24 cellular contexts compared by ENCODE assay signal in genomic region chr3:80285370-80285769, GRCh38.
DNase-seq lines count a peak whose midpoint lies in the region; ATAC-seq and TF ChIP-seq lines count a peak whose summit lies in the region.
"Had no signal": no experiment of that assay in that cellular context is flagged by ENCODE, and none has a peak within 500 bp of the region (broad histone marks: within the 10 kb centered on the region; RNA-seq: fewer than 3 reads in every experiment).

No MANE protein-coding gene starts in this region.

- H3K9me3 ChIP-seq in SK-N-MC (ENCODE audit: low read depth, low read length): no peaks in the 10 kb centered on the region
- H3K9me3 ChIP-seq: stomach, upper lobe of left lung had no signal

- H3K9ac ChIP-seq in SK-N-MC (ENCODE audit: insufficient read length): no peak overlapping the region
- H3K9ac ChIP-seq: GM23248, parathyroid adenoma had no signal

- H3K36me3 ChIP-seq in SK-N-MC (ENCODE audit: insufficient read depth, low read length): no peaks in the 10 kb centered on the region
- H3K36me3 ChIP-seq: stomach, upper lobe of left lung had no signal

- no peak for TF ChIP-seq CTCF in fibroblast of mammary gland (conservative IDR thresholded peaks at IDR 0.05; ENCODE audit: control insufficient read depth, insufficient read depth, low read depth, low read length)

- ATAC-seq in HG02610 (IDR thresholded peaks at IDR 0.05; ENCODE audit: unreplicated experiment) (no peak), HG02938 (IDR thresholded peaks at IDR 0.05; ENCODE audit: unreplicated experiment) (no peak)
- ATAC-seq in activated CD4-positive, CD25-positive, alpha-beta regulatory T cell treated with anti-CD3 and anti-CD28 coated beads, Interleukin-2, amount 50 U/mL, for 24 hours: no peak
- ATAC-seq: naive thymus-derived CD4-positive, alpha-beta T cell; Right ventricle myocardium inferior had no signal

- peak overlapping the region; percentile 43 for H3K4me3 ChIP-seq in SK-N-MC
- no peak overlapping the region for H3K4me3 ChIP-seq in fibroblast of mammary gland (ENCODE audit: control insufficient read depth, low read depth, low read length)
- H3K4me3 ChIP-seq: GM23248, stomach, upper lobe of left lung had no signal

- peak; percentile 28 for DNase-seq in NCI-H1105 treated with DMSO at 0.1 percent for 48 hours (lab: John Stamatoyannopoulos, UW)
- no peak for DNase-seq in NCI-H1105 (lab: John Stamatoyannopoulos, UW)
- DNase-seq in SK-N-MC (ENCODE audit: low read depth, low spot score): no peak
- DNase-seq in fibroblast of mammary gland (ENCODE audit: low read depth): peak; percentile 53
- DNase-seq in stromal cell of bone marrow (ENCODE audit: low read depth): peak; percentile 2
- DNase-seq: 8988T; activated CD4-positive, alpha-beta T cell treated with anti-CD3 and anti-CD28 coated beads, Interleukin-2, amount 10 ng/mL, durations not matched to agents 24 days and 14 days; activated CD8-positive, alpha-beta memory T cell treated with anti-CD3 and anti-CD28 coated beads, Interleukin-2, amount 50 U/mL, for 4 hours; activated effector memory CD4-positive, alpha-beta T cell treated with anti-CD3 and anti-CD28 coated beads, Interleukin-2, amount 50 U/mL, for 16 hours; cerebellar nuclear complex; endodermal cell; foreskin fibroblast; GM23248; hippocampal formation; kidney; naive thymus-derived CD4-positive, alpha-beta T cell; stimulated activated CD4-positive, alpha-beta T cell treated with anti-CD3 and anti-CD28 coated beads, Interleukin-4, amount 100 ng/mL, for 1 hour; stomach; upper lobe of left lung had no signal

- peak overlapping the region; percentile 60; the same call in 1 of the 2 replicates for H3K27ac ChIP-seq in SK-N-MC
- H3K27ac ChIP-seq: GM23248, parathyroid adenoma, stomach, upper lobe of left lung had no signal

Comparison
In these comparisons a context has a peak if more than half of its experiments do, and no peak if none do; other contexts are left out.
1. DNase-seq: peak in NCI-H1105 treated with DMSO at 0.1 percent for 48 hours (single experiment), fibroblast of mammary gland (single experiment) and stromal cell of bone marrow (single experiment); none in NCI-H1105 (single experiment) and SK-N-MC (single experiment).